In genomic region chr9:136264046-136264802, GRCh38 we compare ENCODE assay signal across 20 cellular contexts. TPM values are rescaled to one million over a fixed set of nuclear protein-coding genes. Genes with fewer than 3 reads are reported as not detected.
A peak's percentile ranks its signal among the peaks of the same experiment; 100 is the strongest.
DNase-seq lines count a peak whose midpoint lies in the region; ATAC-seq and TF ChIP-seq lines count a peak whose summit lies in the region.
"Had no signal": no experiment of that assay in that cellular context is flagged by ENCODE, and none has a peak within 500 bp of the region (broad histone marks: within the 10 kb centered on the region; RNA-seq: fewer than 3 reads in every experiment).

No MANE protein-coding gene starts in this region.

- TF ChIP-seq CTCF in HFFc6 (IDR thresholded peaks at IDR 0.05): peak; percentile 14; the same call in 1 of the 2 replicates
- TF ChIP-seq CTCF in astrocyte of the spinal cord (IDR thresholded peaks at IDR 0.05; ENCODE audit: low read depth, low read length): peak; percentile 16
- no peak for TF ChIP-seq CTCF in mucosa of descending colon (IDR thresholded peaks at IDR 0.05)
- no peak for TF ChIP-seq CTCF in stomach (IDR thresholded peaks at IDR 0.05)

- H3K4me1 ChIP-seq in BLaER1: peaks cover 96% of the 10 kb centered on the region
- peaks cover 6% of the 10 kb centered on the region for H3K4me1 ChIP-seq in mucosa of descending colon (ENCODE audit: low read depth)
- H3K4me1 ChIP-seq in stomach: peaks cover 7 to 15% (median 13%) of the 10 kb centered on the region in 4 donors

- H3K4me1 Mint-ChIP-seq in HFFc6 (ENCODE audit: low read depth): no peaks in the 10 kb centered on the region

- intact Hi-C loops in mucosa of descending colon (cut with DNase I, micrococcal nuclease): no loop called here
- intact Hi-C loops in stomach (cut with DNase I; ENCODE audit: low total_unique reads): no loop called here

- H3K27me3 Mint-ChIP-seq in HFFc6 (ENCODE audit: insufficient read depth): peaks cover 18% of the 10 kb centered on the region
- H3K27me3 Mint-ChIP-seq: activated naive CD4-positive, alpha-beta T cell treated with anti-CD3 and anti-CD28 coated beads, Interleukin-2, amount 50 U/mL, for 24 hours; stimulated activated naive CD8-positive, alpha-beta T cell treated with anti-CD3 and anti-CD28 coated beads, Interleukin-15, amount 100 ng/mL, for 72 hours had no signal

- H3K4me3 Mint-ChIP-seq in HFFc6: no peak overlapping the region
- H3K4me3 Mint-ChIP-seq: activated CD8-positive, alpha-beta T cell treated with anti-CD3 and anti-CD28 coated beads, Interleukin-2, amount 10 ng/mL, durations not matched to agents 7 days and 5 days; activated naive CD4-positive, alpha-beta T cell treated with anti-CD3 and anti-CD28 coated beads, Interleukin-2, amount 50 U/mL, for 24 hours; brain; stimulated activated naive CD8-positive, alpha-beta T cell treated with anti-CD3 and anti-CD28 coated beads, Interleukin-15, amount 100 ng/mL, for 72 hours; WTC11 had no signal

- ATAC-seq in mucosa of descending colon (peak; percentile 44), GM21723 (IDR thresholded peaks at IDR 0.05; ENCODE audit: unreplicated experiment) (no peak)
- ATAC-seq: activated CD8-positive, alpha-beta T cell treated with anti-CD3 and anti-CD28 coated beads, Interleukin-2, amount 10 ng/mL, durations not matched to agents 7 days and 5 days; stimulated activated naive CD8-positive, alpha-beta T cell treated with anti-CD3 and anti-CD28 coated beads, Interleukin-15, amount 100 ng/mL, for 72 hours; WTC11 had no signal

- H4K20me1 ChIP-seq in BLaER1: no peaks in the 10 kb centered on the region

- H3K9ac ChIP-seq in BLaER1: peak overlapping the region; percentile 49; the same call in 1 of the 2 replicates

- in situ Hi-C loops in astrocyte of the spinal cord (cut with HindIII; ENCODE audit: low sequenced_read_pairs): no loop called here

- no peak overlapping the region for H3K27ac Mint-ChIP-seq in HFFc6
- H3K27ac Mint-ChIP-seq: activated naive CD4-positive, alpha-beta T cell treated with anti-CD3 and anti-CD28 coated beads, Interleukin-2, amount 50 U/mL, for 24 hours; stimulated activated naive CD8-positive, alpha-beta T cell treated with anti-CD3 and anti-CD28 coated beads, Interleukin-15, amount 100 ng/mL, for 72 hours; WTC11 had no signal

- H3K36me3 ChIP-seq in BLaER1: no peaks in the 10 kb centered on the region
- no peaks in the 10 kb centered on the region for H3K36me3 ChIP-seq in mucosa of descending colon (ENCODE audit: low read depth)
- H3K36me3 ChIP-seq in stomach: no peaks in the 10 kb centered on the region
- H3K36me3 ChIP-seq: SJCRH30 had no signal

- no peak for DNase-seq in HFFc6
- DNase-seq in astrocyte of the spinal cord (ENCODE audit: low read depth, low spot score): no peak
- DNase-seq in mucosa of descending colon: no peak
- no peak for DNase-seq in iPS-NIHi7 (ENCODE audit: extremely low spot score)
- no peak for DNase-seq in stomach
- DNase-seq: activated CD8-positive, alpha-beta T cell treated with anti-CD3 and anti-CD28 coated beads, Interleukin-2, amount 10 ng/mL, durations not matched to agents 7 days and 5 days; activated T-cell treated with anti-CD3 and anti-CD28 coated beads, Interleukin-2, amount 50 U/mL, for 48 hours; dorsolateral prefrontal cortex; stimulated activated CD4-positive, alpha-beta T cell treated with anti-CD3 and anti-CD28 coated beads, Interleukin-1b, Interleukin-23, amount 100 ng/mL, for 48 hours; stimulated activated naive CD8-positive, alpha-beta T cell treated with anti-CD3 and anti-CD28 coated beads, Interleukin-15, amount 100 ng/mL, for 72 hours; T-helper 2 cell had no signal

- no peaks in the 10 kb centered on the region for H3K9me3 ChIP-seq in BLaER1
- no peaks in the 10 kb centered on the region for H3K9me3 ChIP-seq in mucosa of descending colon
- H3K9me3 ChIP-seq in stomach: no peaks in the 10 kb centered on the region
- H3K9me3 ChIP-seq: SJCRH30 had no signal

- TF ChIP-seq EP300 in stomach (IDR thresholded peaks at IDR 0.05): no peak

- H3K36me3 Mint-ChIP-seq in HFFc6 (ENCODE audit: low read depth): no peaks in the 10 kb centered on the region
- H3K36me3 Mint-ChIP-seq: activated naive CD4-positive, alpha-beta T cell treated with anti-CD3 and anti-CD28 coated beads, Interleukin-2, amount 50 U/mL, for 24 hours; brain; WTC11 had no signal

- 72 to 83% (median 74%) methylated on average over 17 to 28 of the region's 28 CpGs for WGBS in stomach, 5 donors

- no peaks in the 10 kb centered on the region for H3K9me3 Mint-ChIP-seq in HFFc6
- H3K9me3 Mint-ChIP-seq: activated naive CD4-positive, alpha-beta T cell treated with anti-CD3 and anti-CD28 coated beads, Interleukin-2, amount 50 U/mL, for 24 hours; stimulated activated naive CD8-positive, alpha-beta T cell treated with anti-CD3 and anti-CD28 coated beads, Interleukin-15, amount 100 ng/mL, for 72 hours; WTC11 had no signal

- H3K27me3 ChIP-seq in BLaER1: no peaks in the 10 kb centered on the region
- peaks cover 0 to 14% (median 0%) of the 10 kb centered on the region in 3 donors for H3K27me3 ChIP-seq in stomach
- H3K27me3 ChIP-seq: dorsolateral prefrontal cortex had no signal

- H3K4me3 ChIP-seq in BLaER1 (peak overlapping the region; percentile 49), astrocyte of the spinal cord (ENCODE audit: low read depth, low read length) (no peak overlapping the region), mucosa of descending colon (no peak overlapping the region), stomach (no peak overlapping the region)
- H3K4me3 ChIP-seq: dorsolateral prefrontal cortex, SJCRH30 had no signal

- no peak for TF ChIP-seq POLR2A in stomach (IDR thresholded peaks at IDR 0.05)

- H3K27ac ChIP-seq in BLaER1 (peak overlapping the region; percentile 76), stomach (no peak overlapping the region)
- H3K27ac ChIP-seq: SJCRH30 had no signal

- H3K4me2 ChIP-seq in BLaER1: peak overlapping the region; percentile 93

RNA-seq across cellular contexts. Expression of gene QSOX2, which starts 18.6 kb away (rescaled TPM):
- total RNA-seq in HFFc6 (2021; fragmentation: NEBNext Ultra II Directional; extraction: Animal tissue kit (Norgen Biotek cat#: 25700)): 10 to 100 TPM; 20.1 to 24.9 (median 21.9) TPM
- total RNA-seq in mucosa of descending colon (1 to 10 TPM; 6.1 to 8.1 (median 7.1) TPM), stomach (10 to 100 TPM in 2 of 5 donors, 1 to 10 TPM in 3; 4.7 to 33.5 (median 7.7) TPM)
- polyA plus RNA-seq in stomach: 1 to 10 TPM; 1.5 to 4.5 (median 2.6) TPM

RNA-seq across cellular contexts. Expression of gene CCDC187, which starts 39.7 kb away (rescaled TPM):
- total RNA-seq in HFFc6 (2021; fragmentation: NEBNext Ultra II Directional; extraction: Animal tissue kit (Norgen Biotek cat#: 25700)): not detected
- total RNA-seq in mucosa of descending colon (under 1 TPM; 0.19 to 0.93 (median 0.48) TPM), stomach (1 to 10 TPM in 2 of 5 donors, under 1 TPM in 2, not detected in 1; 0.45 to 2.8 (median 1.7) TPM)
- under 1 TPM; 0.12 to 0.31 (median 0.18) TPM for polyA plus RNA-seq in stomach
- total RNA-seq: activated CD8-positive, alpha-beta T cell treated with anti-CD3 and anti-CD28 coated beads, Interleukin-2, amount 10 ng/mL, durations not matched to agents 7 days and 5 days; omental fat pad; SJCRH30 had no signal
- polyA plus RNA-seq: esophagus had no signal

RNA-seq across cellular contexts. Expression of gene LHX3, which starts 59.3 kb away (rescaled TPM):
- not detected for total RNA-seq in HFFc6 (2021; fragmentation: NEBNext Ultra II Directional; extraction: Animal tissue kit (Norgen Biotek cat#: 25700))
- total RNA-seq in mucosa of descending colon: not detected
- not detected for total RNA-seq in stomach
- polyA plus RNA-seq in stomach: not detected
- total RNA-seq: omental fat pad, SJCRH30, ureter, WTC11 had no signal
- polyA plus RNA-seq: esophagus had no signal

Comparison
In these comparisons a context has a peak if more than half of its experiments do, and no peak if none do; other contexts are left out.
1. CTCF ChIP-seq: peak in HFFc6 (single experiment) and astrocyte of the spinal cord (single experiment); none in mucosa of descending colon (single experiment) and stomach (0 of 7).